8 cellular contexts compared by ENCODE assay signal in genomic region chr10:104122273-104123107, GRCh38. TPM values are rescaled to one million over a fixed set of nuclear protein-coding genes. Genes with fewer than 3 reads are reported as not detected.
DNase-seq lines count a peak whose midpoint lies in the region; ATAC-seq and TF ChIP-seq lines count a peak whose summit lies in the region.

No MANE protein-coding gene starts in this region.

- H3K27me3 ChIP-seq in mesenchymal stem cell (ENCODE audit: control insufficient read depth in 1 of 2, insufficient read depth in 1 of 2, low read length in 2 of 2) (no peaks in the 10 kb centered on the region), uterus (no peaks in the 10 kb centered on the region)

- peak overlapping the region; percentile 60 for H4K8ac ChIP-seq in mesenchymal stem cell (ENCODE audit: low read length)

- H3K27ac Mint-ChIP-seq in Calu3 (ENCODE audit: unreplicated experiment), result peak overlapping the region; percentile 94

- H2BK120ac ChIP-seq in mesenchymal stem cell (ENCODE audit: low read depth, low read length), result no peak overlapping the region

- H3K4me1 ChIP-seq in mesenchymal stem cell (ENCODE audit: control insufficient read depth, insufficient read depth, low read depth, low read length) (no peaks in the 10 kb centered on the region), uterus (peaks cover 0 to 5% of the 10 kb centered on the region in 2 donors)

- BruUV-seq in Calu3 (replicated peaks; lab: Mats Ljungman, UMichigan), result TSS peak; percentile 62

- H3K9ac ChIP-seq in mesenchymal stem cell (ENCODE audit: low read length), result peak overlapping the region; percentile 100

- H3K36me3 Mint-ChIP-seq in Calu3 (ENCODE audit: insufficient read depth, unreplicated experiment), result peaks cover 28% of the 10 kb centered on the region

- peak overlapping the region; percentile 78 for H2AK5ac ChIP-seq in mesenchymal stem cell (ENCODE audit: low read length, severe bottlenecking)

- H3K23ac ChIP-seq in mesenchymal stem cell (ENCODE audit: low read length in 2 of 2), result peak overlapping the region in 1 of 2 experiments; percentile 93

- peak; percentile 1 for ATAC-seq in GM21786 (IDR thresholded peaks at IDR 0.05; ENCODE audit: unreplicated experiment)

- H3K4me3 ChIP-seq in mesenchymal stem cell (ENCODE audit: insufficient read depth in 1 of 2, low read depth in 1 of 2, low read length in 2 of 2) (peak overlapping the region; percentile 89 to 91), uterus (peak overlapping the region; percentile 60 to 80)

- intact Hi-C loops in Calu3 (cut with micrococcal nuclease; ENCODE audit: unreplicated experiment), result loop anchor here (1.0 to 5.0 kb wide), 5 partner anchors 40 to 234 kb away; no protein-coding TSS in a partner anchor
- intact Hi-C loops in uterus (cut with DNase I; ENCODE audit: low total_unique reads), result no loop called here

- TF ChIP-seq CTCF in Calu3 (IDR thresholded peaks at IDR 0.05; ENCODE audit: unreplicated experiment) (no peak), uterus (IDR thresholded peaks at IDR 0.05) (no peak), GM20000 (IDR thresholded peaks at IDR 0.05; ENCODE audit: extremely low read depth, missing control alignments) (no peak)

- H3K27ac ChIP-seq in cingulate gyrus (ENCODE audit: low read depth, low read length) (peak overlapping the region; percentile 99), mesenchymal stem cell (ENCODE audit: low read length, poor library complexity, severe bottlenecking) (peak overlapping the region; percentile 70), uterus (peak overlapping the region; percentile 99)

- H2BK12ac ChIP-seq in mesenchymal stem cell (ENCODE audit: low read length in 2 of 2), result peak overlapping the region in 1 of 2 experiments; percentile 71

- TF ChIP-seq POLR2A in uterus (IDR thresholded peaks at IDR 0.05), result no peak

- DNase-seq in Calu3 (no peak), NCI-H748 treated with DMSO at 0.1 percent for 48 hours (lab: John Stamatoyannopoulos, UW) (peak; percentile 58), mesenchymal stem cell (no peak), uterus (no peak), foreskin melanocyte (no peak), GM20000 (ENCODE audit: low spot score) (no peak)

- H3K18ac ChIP-seq in mesenchymal stem cell (ENCODE audit: low read depth in 1 of 2, low read length in 2 of 2), result peak overlapping the region; percentile 72 to 77

- H3K4me3 Mint-ChIP-seq in Calu3 (ENCODE audit: low read depth, unreplicated experiment), result peak overlapping the region; percentile 70

- H3K4me2 ChIP-seq in mesenchymal stem cell (ENCODE audit: low read length, poor library complexity, severe bottlenecking), result peak overlapping the region; percentile 86

- H3K27me3 Mint-ChIP-seq in Calu3 (ENCODE audit: unreplicated experiment), result no peaks in the 10 kb centered on the region

- H3K14ac ChIP-seq in mesenchymal stem cell (ENCODE audit: low read length in 2 of 2), result peak overlapping the region in 1 of 2 experiments; percentile 11

- H2AFZ ChIP-seq in mesenchymal stem cell (ENCODE audit: low read depth, low read length), result peak overlapping the region; percentile 93

- CTCF ChIA-PET in Calu3 (lab: Charles Lee), result interaction anchor here (0.6 to 1.6 kb wide), 7 partner anchors 13 to 234 kb away, joined by 3 to 6 read pairs (median 3); no protein-coding TSS in a partner anchor

- H3K4me1 Mint-ChIP-seq in Calu3 (ENCODE audit: low read depth, unreplicated experiment), result peaks cover 23% of the 10 kb centered on the region

- no peak overlapping the region for H2BK15ac ChIP-seq in mesenchymal stem cell (ENCODE audit: low read depth, poor library complexity, severe bottlenecking)

- H3K36me3 ChIP-seq in mesenchymal stem cell (ENCODE audit: control insufficient read depth in 1 of 2, insufficient read depth in 2 of 2, low read depth in 1 of 2, low read length in 2 of 2), result peaks cover 0 to 23% of the 10 kb centered on the region in 2 experiments
- no peaks in the 10 kb centered on the region for H3K36me3 ChIP-seq in uterus

- under 1% methylated on average over 13 of the region's 20 CpGs for WGBS in mesenchymal stem cell

- no peak overlapping the region for H2BK5ac ChIP-seq in mesenchymal stem cell (ENCODE audit: low read depth, low read length, poor library complexity, severe bottlenecking)

- H3K9me3 Mint-ChIP-seq in Calu3 (ENCODE audit: low read depth, unreplicated experiment), result no peaks in the 10 kb centered on the region

- H3K79me1 ChIP-seq in mesenchymal stem cell (replicated peaks; ENCODE audit: low read length, poor library complexity, severe bottlenecking), result no peaks in the 10 kb centered on the region

- H3K9me3 ChIP-seq in mesenchymal stem cell (ENCODE audit: control insufficient read depth, low read length) (no peaks in the 10 kb centered on the region), uterus (no peaks in the 10 kb centered on the region)

- no peak overlapping the region for H4K91ac ChIP-seq in mesenchymal stem cell (ENCODE audit: low read length)

- peak overlapping the region; percentile 35 to 74 for H3K4ac ChIP-seq in mesenchymal stem cell (ENCODE audit: low read depth in 1 of 2, low read length in 2 of 2)

RNA-seq across cellular contexts. Expression of gene SFR1, which starts 0.5 kb away (rescaled TPM):
- 10.2 and 11.6 TPM in 2 replicates for total RNA-seq in Calu3 (2022)
- polyA plus RNA-seq in mesenchymal stem cell (2013, experiment 1 of 2), result 4.2 TPM
- polyA plus RNA-seq in mesenchymal stem cell (2013, experiment 2 of 2), result 4.8 TPM
- total RNA-seq in uterus, result 10 to 100 TPM in 2 of 4 donors, 1 to 10 TPM in 2; 4.1 to 12.8 (median 10.5) TPM

RNA-seq across cellular contexts. Expression of gene COL17A1, which starts 36.8 kb away (rescaled TPM):
- total RNA-seq in Calu3 (2022) (0.73 and 1.0 TPM in 2 replicates), uterus (1 to 10 TPM in 1 of 4 donors, under 1 TPM in 2, not detected in 1; under 0.01 to 2.9 (median 0.98) TPM)
- polyA plus RNA-seq in mesenchymal stem cell (2013, experiment 1 of 2), result 0.01 TPM
- not detected for polyA plus RNA-seq in mesenchymal stem cell (2013, experiment 2 of 2)
